In the genomic region with DNA sequence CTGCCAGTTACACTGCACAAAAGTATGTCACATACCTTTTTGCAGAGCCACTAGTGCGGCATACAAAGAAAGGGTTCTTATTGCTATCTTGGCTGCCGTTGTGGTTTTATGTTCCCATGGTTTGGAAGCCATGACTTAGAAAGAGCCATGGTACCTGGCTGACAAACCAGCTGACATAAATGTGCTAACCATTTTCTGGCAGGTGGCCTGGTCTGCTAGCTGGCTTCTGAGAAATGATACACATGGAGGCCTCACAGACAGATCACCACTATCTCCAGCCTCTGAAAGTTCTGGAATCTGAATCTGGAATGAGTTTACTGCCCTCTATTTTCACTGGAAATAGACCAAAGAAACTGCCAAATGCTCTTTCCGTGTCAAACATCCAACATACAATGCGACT, we compare ENCODE assay signal across 19 cellular contexts.
DNase-seq lines count a peak whose midpoint lies in the region; ATAC-seq and TF ChIP-seq lines count a peak whose summit lies in the region.
"Had no signal": no experiment of that assay in that cellular context is flagged by ENCODE, and none has a peak within 500 bp of the region (broad histone marks: within the 10 kb centered on the region; RNA-seq: fewer than 3 reads in every experiment).

No MANE protein-coding gene starts in this region.

- H3K9me3 ChIP-seq in heart left ventricle (no peaks in the 10 kb centered on the region), osteoblast (ENCODE audit: low read depth, low read length) (no peaks in the 10 kb centered on the region)

- H3K36me3 ChIP-seq in heart left ventricle = no peaks in the 10 kb centered on the region
- H3K36me3 ChIP-seq in osteoblast (ENCODE audit: insufficient read depth, low read length) = no peaks in the 10 kb centered on the region

- H3K9me3 Mint-ChIP-seq in HFFc6 = no peaks in the 10 kb centered on the region

- H3K27ac Mint-ChIP-seq in HFFc6 = no peak overlapping the region
- H3K27ac Mint-ChIP-seq: B cell had no signal

- H3K4me1 ChIP-seq in heart left ventricle (peaks cover 0 to 22% (median 0%) of the 10 kb centered on the region in 12 donors), osteoblast (ENCODE audit: insufficient read depth, low read length) (peaks cover 46% of the 10 kb centered on the region)

- H3K4me2 ChIP-seq in osteoblast (ENCODE audit: insufficient read depth, low read length) = no peak overlapping the region

- no peaks in the 10 kb centered on the region for H3K27me3 ChIP-seq in heart left ventricle
- no peaks in the 10 kb centered on the region for H3K27me3 ChIP-seq in osteoblast (ENCODE audit: insufficient read depth, low read length)

- WGBS in heart left ventricle, 4 donors = 62 to 75% (median 66%) methylated on average over 4 of the region's 4 CpGs

- H3K4me3 ChIP-seq in heart left ventricle = no peak overlapping the region
- H3K4me3 ChIP-seq in fibroblast of mammary gland (ENCODE audit: control insufficient read depth, low read depth, low read length) = no peak overlapping the region
- no peak overlapping the region for H3K4me3 ChIP-seq in osteoblast (ENCODE audit: insufficient read depth, low read length)
- H3K4me3 ChIP-seq: GM12878 had no signal

- ATAC-seq in heart left ventricle = peak in 3 of 4 donors; percentile 48 to 69 (median 63)
- ATAC-seq in Right ventricle myocardium inferior = no peak
- ATAC-seq: GM12878 had no signal

- H4K20me1 ChIP-seq in osteoblast (ENCODE audit: insufficient read depth, low read length) = no peaks in the 10 kb centered on the region

- TF ChIP-seq CTCF in heart left ventricle (IDR thresholded peaks at IDR 0.05) = no peak
- TF ChIP-seq CTCF in fibroblast of mammary gland (conservative IDR thresholded peaks at IDR 0.05; ENCODE audit: control insufficient read depth, insufficient read depth, low read depth, low read length) = no peak
- no peak for TF ChIP-seq CTCF in osteoblast (IDR thresholded peaks at IDR 0.05; ENCODE audit: extremely low read depth, low read depth, low read length)
- no peak for TF ChIP-seq CTCF in HFFc6 (IDR thresholded peaks at IDR 0.05)

- H3K27ac ChIP-seq in heart left ventricle (no peak overlapping the region), osteoblast (ENCODE audit: low read depth, low read length) (peak overlapping the region; percentile 41)

- DNase-seq in heart left ventricle (peak in 3 of 5 donors; percentile 21 to 53 (median 29)), Right ventricle myocardium inferior (ENCODE audit: missing footprints) (no peak), amniotic epithelial cell (ENCODE audit: low read depth) (peak; percentile 59), fibroblast of mammary gland (ENCODE audit: low read depth) (peak; percentile 14), osteoblast (ENCODE audit: insufficient read length, low spot score, missing footprints) (no peak), T-helper 2 cell (no peak), HFFc6 (no peak), DMS53 (lab: John Stamatoyannopoulos, UW) (no peak)
- DNase-seq: 8988T, COR-L47, EL, GOT3, KBM-7, NCI-H1105, NCI-H1694, OCI-M1, SHP77 had no signal

- H2AFZ ChIP-seq in osteoblast (ENCODE audit: low read length) = no peak overlapping the region

- H3K79me2 ChIP-seq in osteoblast (ENCODE audit: insufficient read depth, low read length) = no peaks in the 10 kb centered on the region

- TF ChIP-seq POLR2A in heart left ventricle (IDR thresholded peaks at IDR 0.05) = no peak

- H3K27me3 Mint-ChIP-seq in HFFc6 (ENCODE audit: insufficient read depth) = 0 out of 2 replicates have a peak, but pooled peaks cover 2% of the 10 kb centered on the region

- no peak overlapping the region for H3K4me3 Mint-ChIP-seq in HFFc6
- H3K4me3 Mint-ChIP-seq: B cell had no signal

- peaks cover 28% of the 10 kb centered on the region for H3K4me1 Mint-ChIP-seq in HFFc6 (ENCODE audit: low read depth)
- H3K4me1 Mint-ChIP-seq: B cell had no signal

- intact Hi-C loops in heart left ventricle (cut with DNase I) = no loop called here
- intact Hi-C loops in Right ventricle myocardium inferior (cut with DNase I) = no loop called here

- no peaks in the 10 kb centered on the region; the same call in 1 of the 2 replicates for H3K36me3 Mint-ChIP-seq in HFFc6 (ENCODE audit: low read depth)

Comparison
In these comparisons a context has a peak if more than half of its experiments do, and no peak if none do; other contexts are left out.
1. DNase-seq: peak in heart left ventricle (3 of 5), amniotic epithelial cell (single experiment) and fibroblast of mammary gland (single experiment); none in Right ventricle myocardium inferior (single experiment), osteoblast (single experiment), T-helper 2 cell (0 of 5), HFFc6 (single experiment) and DMS53 (single experiment).